8 cellular contexts compared by ENCODE assay signal in genomic region chr20:3045042-3045815, GRCh38. TPM values are rescaled to one million over a fixed set of nuclear protein-coding genes. Genes with fewer than 3 reads are reported as not detected.
DNase-seq lines count a peak whose midpoint lies in the region; TF ChIP-seq lines count a peak whose summit lies in the region.

No MANE protein-coding gene starts in this region.

- H3K18ac ChIP-seq in H9 (ENCODE audit: insufficient read length, low read depth, low read length) = peak overlapping the region; percentile 89

- peak overlapping the region; percentile 57 for H3K9ac ChIP-seq in H9 (ENCODE audit: extremely low read depth, insufficient read length, low read length)

- no peak overlapping the region for H2BK15ac ChIP-seq in H9 (ENCODE audit: low read depth, low read length)

- TF ChIP-seq CTCF in GM10266 (IDR thresholded peaks at IDR 0.05; ENCODE audit: control insufficient read depth, insufficient read depth, low read depth, missing control alignments) = no peak
- TF ChIP-seq CTCF in H9 (conservative IDR thresholded peaks at IDR 0.05) = no peak
- TF ChIP-seq CTCF in cardiac fibroblast (IDR thresholded peaks at IDR 0.05; ENCODE audit: low read depth, low read length) = no peak

- H3T11ph ChIP-seq in H9 (ENCODE audit: low read length) = no peak overlapping the region

- H2BK5ac ChIP-seq in H9 (ENCODE audit: insufficient read length, low read length) = no peak overlapping the region

- H3K4me2 ChIP-seq in H9 (ENCODE audit: insufficient read depth, insufficient read length, low read length) = peak overlapping the region; percentile 67

- no peak overlapping the region for H3K4ac ChIP-seq in H9 (ENCODE audit: low read depth, low read length)

- no peaks in the 10 kb centered on the region; the same call in 1 of the 2 replicates for H3K79me2 ChIP-seq in H9 (ENCODE audit: insufficient read depth, low read length)

- H3K4me1 ChIP-seq in H9 (ENCODE audit: insufficient read depth, low read length) = peaks cover 12% of the 10 kb centered on the region; the same call in 1 of the 2 replicates

- no peak overlapping the region for H2AFZ ChIP-seq in H9 (ENCODE audit: low read length)

- no peak overlapping the region for H4K8ac ChIP-seq in H9 (replicated peaks; ENCODE audit: insufficient read length, low read depth, low read length)

- H2BK12ac ChIP-seq in H9 (ENCODE audit: insufficient read length, low read depth, low read length) = no peak overlapping the region

- no peaks in the 10 kb centered on the region for H4K20me1 ChIP-seq in H9 (ENCODE audit: control insufficient read depth, insufficient read depth, insufficient read length)

- no peaks in the 10 kb centered on the region for H3K9me3 Mint-ChIP-seq in H9

- peaks cover 13% of the 10 kb centered on the region for H3K23me2 ChIP-seq in H9 (ENCODE audit: insufficient read length, low read depth, low read length, poor library complexity, severe bottlenecking)

- peak; percentile 87 for DNase-seq in GM10266 (ENCODE audit: extremely low spot score)
- DNase-seq in H9 = peak; percentile 86
- peak; percentile 74 for DNase-seq in LoVo (ENCODE audit: low spot score)
- DNase-seq in T-helper 9 cell = peak; percentile 28
- peak; percentile 72 to 84 for DNase-seq in cardiac fibroblast (ENCODE audit: low read depth in 2 of 2)
- peak; percentile 73 for DNase-seq in kidney tubule cell (ENCODE audit: low spot score)
- DNase-seq in stimulated activated CD4-positive, alpha-beta T cell treated with anti-CD3 and anti-CD28 coated beads, Interleukin-2, amount 100 ng/mL, for 48 hours = peak; percentile 52 to 59
- no peak for DNase-seq in NCI-H1436 treated with DMSO at 0.1 percent for 48 hours (lab: John Stamatoyannopoulos, UW)

- peak overlapping the region; percentile 82 to 90 for H3K4me3 ChIP-seq in cardiac fibroblast (replicated peaks in 1 of 2; ENCODE audit: low read depth in 2 of 2, low read length in 2 of 2)

- peak overlapping the region; percentile 85 for H2BK20ac ChIP-seq in H9 (ENCODE audit: low read depth, low read length, poor library complexity, severe bottlenecking)

- H3K27ac Mint-ChIP-seq in H9 = peak overlapping the region; percentile 63 to 87 (median 78); a peak in 3 of 7 replicates

- no peaks in the 10 kb centered on the region; the same call in 1 of the 2 replicates for H3K27me3 Mint-ChIP-seq in H9 (ENCODE audit: low read depth)

- no CpG with 5 or more reads among the region's 24 CpGs for WGBS in H9 (ENCODE audit: extremely low coverage, insufficient read length, low lambda C conversion rate)

- H4K91ac ChIP-seq in H9 (ENCODE audit: insufficient read length, low read depth, low read length) = no peak overlapping the region

- no peaks in the 10 kb centered on the region for H3K79me1 ChIP-seq in H9 (ENCODE audit: insufficient read depth, low read depth, low read length, poor library complexity, severe bottlenecking)

- no peaks in the 10 kb centered on the region for H3K9me3 ChIP-seq in H9 (ENCODE audit: control insufficient read depth, low read depth, low read length)

- H2BK120ac ChIP-seq in H9 (ENCODE audit: low read depth, low read length, poor library complexity, severe bottlenecking) = no peak overlapping the region

- peaks cover 22 to 40% (median 40%) of the 10 kb centered on the region in 3 experiments for H3K36me3 Mint-ChIP-seq in H9 (ENCODE audit: insufficient read depth in 1 of 3, low read depth in 3 of 3)

- peak overlapping the region; percentile 94 to 95 for H3K4me3 Mint-ChIP-seq in H9

- no peak overlapping the region for H2AK5ac ChIP-seq in H9 (ENCODE audit: insufficient read length, low read length)

- no peak overlapping the region for H3K27ac ChIP-seq in H9 (ENCODE audit: insufficient read length, low read depth, low read length)

- no peak overlapping the region for H4K5ac ChIP-seq in H9 (ENCODE audit: insufficient read length, low read depth, low read length)

- peaks cover 22 to 24% of the 10 kb centered on the region in 2 experiments for H3K4me1 Mint-ChIP-seq in H9

- peak overlapping the region; percentile 81 for H3K14ac ChIP-seq in H9 (ENCODE audit: insufficient read depth, low read length)

- no peak overlapping the region for H3K56ac ChIP-seq in H9 (ENCODE audit: insufficient read length, low read depth, low read length)

- H3K23ac ChIP-seq in H9 (ENCODE audit: insufficient read length, low read depth, low read length) = no peak overlapping the region

- no peaks in the 10 kb centered on the region for H3K27me3 ChIP-seq in H9 (ENCODE audit: insufficient read depth, low read length)

RNA-seq across cellular contexts. Expression of gene MRPS26, which starts 0.6 kb away (rescaled TPM):
- 97.6 and 102 TPM in 2 replicates for total RNA-seq in H9 (2021)

RNA-seq across cellular contexts. Expression of gene GNRH2, which starts 1.8 kb away (rescaled TPM):
- total RNA-seq in H9 (2021) = 0.50 and 1.1 TPM in 2 replicates

RNA-seq across cellular contexts. Expression of gene OXT, which starts 26.2 kb away (rescaled TPM):
- total RNA-seq in H9 (2021) = 0.64 TPM in 1 of 2 replicates, not detected in the other

RNA-seq across cellular contexts. Expression of gene AVP, which starts 39.3 kb away (rescaled TPM):
- not detected in 2 replicates for total RNA-seq in H9 (2021)
